ENCODE assay signal across 27 cellular contexts in the genomic region with DNA sequence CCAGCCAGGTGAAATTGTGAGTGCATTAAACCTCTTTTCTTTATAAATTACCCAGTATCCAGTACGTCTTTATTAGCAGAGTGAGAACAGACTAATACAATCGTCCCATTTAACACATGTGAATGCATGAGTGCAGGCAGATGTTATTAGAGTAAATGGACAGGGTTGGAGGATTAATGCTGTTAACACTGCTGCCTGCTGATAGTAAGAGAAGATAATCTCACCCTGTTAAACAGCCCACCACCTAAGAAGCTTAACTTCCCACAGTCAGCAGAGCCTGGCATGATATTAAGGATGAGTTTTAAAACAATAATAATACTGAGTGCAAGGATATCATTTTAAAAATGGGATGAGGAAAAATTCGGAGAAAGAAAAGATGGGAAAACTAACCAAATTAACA.
"Had no signal": no experiment of that assay in that cellular context is flagged by ENCODE, and none has a peak within 500 bp of the region (broad histone marks: within the 10 kb centered on the region; RNA-seq: fewer than 3 reads in every experiment).

No MANE protein-coding gene starts in this region.

- H3K4me3 ChIP-seq: hepatocyte, left lung, lung, pancreas, prostate gland, skin epidermis, stomach, thyroid gland, transverse colon, upper lobe of left lung, vagina had no signal

- H3K9me3 ChIP-seq: pancreas, prostate gland, testis, thyroid gland, transverse colon, upper lobe of left lung, vagina had no signal

- H3K27ac ChIP-seq: hepatocyte, left lung, pancreas, prostate gland, skin epidermis, stomach, testis, thyroid gland, transverse colon, upper lobe of left lung, vagina had no signal

- DNase-seq: islet precursor cell; kidney glomerular epithelial cell; left colon; mesendoderm; naive B cell; natural killer cell; nucleus accumbens; retina; right cardiac atrium; stimulated activated CD4-positive, alpha-beta T cell treated with anti-CD3 and anti-CD28 coated beads, Interleukin-12 subunit alpha, Interleukin-12 subunit beta, amount 100 ng/mL, for 4 hours; stimulated activated CD4-positive, alpha-beta T cell treated with anti-CD3 and anti-CD28 coated beads, Interleukin-15, amount 100 ng/mL, for 24 hours; stimulated activated CD4-positive, alpha-beta T cell treated with anti-CD3 and anti-CD28 coated beads, Interleukin-2, amount 100 ng/mL, for 24 hours; stimulated activated CD4-positive, alpha-beta T cell treated with anti-CD3 and anti-CD28 coated beads, Interleukin-4, amount 100 ng/mL, for 1 hour; stimulated activated naive B cell treated with anti-CD40 and anti-IgM and Interleukin-4, amounts not matched to agents 10 μg/mL and 1 μg/mL and 100 μg/mL, for 72 hours; stimulated activated naive CD8-positive, alpha-beta T cell treated with anti-CD3 and anti-CD28 coated beads, Interleukin-15, Interleukin-2, amounts not matched to agents 100 U/mL and 50 U/mL, for 24 hours; stomach; testis; thyroid gland; transverse colon had no signal

- H3K4me1 ChIP-seq: left lung, pancreas, prostate gland, stomach, testis, thyroid gland, transverse colon, upper lobe of left lung, vagina had no signal

- H3K36me3 ChIP-seq: left lung, pancreas, prostate gland, stomach, thyroid gland, transverse colon, upper lobe of left lung, vagina had no signal

- H3K27me3 ChIP-seq: hepatocyte, left lung, pancreas, stomach, testis, thyroid gland, transverse colon, upper lobe of left lung, vagina had no signal

- FAIRE-seq: pancreas had no signal
